In genomic region chr4:139556735-139557505, GRCh38 we compare ENCODE assay signal across 8 cellular contexts. TPM values are rescaled to one million over a fixed set of nuclear protein-coding genes. Genes with fewer than 3 reads are reported as not detected.
DNase-seq lines count a peak whose midpoint lies in the region; ATAC-seq and TF ChIP-seq lines count a peak whose summit lies in the region.

No MANE protein-coding gene starts in this region.

- TF ChIP-seq CTCF in HEK293 (tag by site-specific recombination; IDR thresholded peaks at IDR 0.05) = peak; percentile 43
- TF ChIP-seq CTCF in sigmoid colon (IDR thresholded peaks at IDR 0.05) = no peak

- no CpG with 5 or more reads among the region's 56 CpGs for WGBS in iPS DF 6.9 (ENCODE audit: insufficient coverage, insufficient read length)
- WGBS in sigmoid colon, 2 donors = 1% methylated on average over 56 of the region's 56 CpGs

- H3K27ac ChIP-seq in HEK293 (ENCODE audit: extremely low read depth, low read depth, low read length) (peak overlapping the region; percentile 95), iPS DF 6.9 (ENCODE audit: low read length) (no peak overlapping the region), sigmoid colon (peak overlapping the region; percentile 94 to 99 (median 97))

- H3K9me3 ChIP-seq in HEK293 (ENCODE audit: control insufficient read depth, insufficient read depth, low read depth, low read length) (no peaks in the 10 kb centered on the region), iPS DF 6.9 (ENCODE audit: control insufficient read depth, insufficient read depth, low read length) (no peaks in the 10 kb centered on the region), sigmoid colon (no peaks in the 10 kb centered on the region)

- POLR2A ChIA-PET in HEK293 (lab: Yijun Ruan, JAX) = interaction anchor here (0.6 to 1.7 kb wide), 7 partner anchors 10 to 104 kb away, joined by 3 to 4 read pairs (median 3); no protein-coding TSS in a partner anchor

- no peak for TF ChIP-seq POLR2A in sigmoid colon (IDR thresholded peaks at IDR 0.05)

- no peak for TF ChIP-seq EP300 in sigmoid colon (IDR thresholded peaks at IDR 0.05)

- CTCF ChIA-PET in HEK293 (lab: Yijun Ruan, JAX) = interaction anchor here (0.6 to 1.3 kb wide), 3 partner anchors 29 to 479 kb away, joined by 3 to 5 read pairs (median 3); no protein-coding TSS in a partner anchor

- peaks cover 21% of the 10 kb centered on the region for H3K4me1 ChIP-seq in HEK293 (ENCODE audit: control insufficient read depth, insufficient read depth, low read length)
- H3K4me1 ChIP-seq in iPS DF 6.9 (ENCODE audit: control insufficient read depth, insufficient read depth, low read length) = no peaks in the 10 kb centered on the region
- H3K4me1 ChIP-seq in sigmoid colon = peaks cover 0 to 71% (median 63%) of the 10 kb centered on the region in 4 donors

- no peak for ATAC-seq in HG03378 (IDR thresholded peaks at IDR 0.05; ENCODE audit: unreplicated experiment)

- H3K4me3 ChIP-seq in HEK293 (ENCODE audit: low read depth, low read length) = peak overlapping the region; percentile 82
- H3K4me3 ChIP-seq in iPS DF 6.9 (ENCODE audit: low read length) = peak overlapping the region; percentile 76
- peak overlapping the region; percentile 71 to 91 (median 88) for H3K4me3 ChIP-seq in sigmoid colon

- intact Hi-C loops in sigmoid colon (cut with DNase I) = loop anchor here (5.0 to 10.0 kb wide), 5 partner anchors 60 to 818 kb away; partner anchors contain the start of genes MAML3, NAA15, NDUFC1 and SCOC

- H3K27me3 ChIP-seq in iPS DF 6.9 (ENCODE audit: control insufficient read depth, insufficient read depth, low read length) = peaks cover 28% of the 10 kb centered on the region
- H3K27me3 ChIP-seq in sigmoid colon = no peaks in the 10 kb centered on the region

- H3K36me3 ChIP-seq in HEK293 (ENCODE audit: control insufficient read depth in 2 of 2, insufficient read depth in 1 of 2, low read length in 2 of 2) (no peaks in the 10 kb centered on the region), iPS DF 6.9 (ENCODE audit: control insufficient read depth, insufficient read depth, low read length) (no peaks in the 10 kb centered on the region), sigmoid colon (no peaks in the 10 kb centered on the region)

- peak; percentile 77 for DNase-seq in D341Med (ENCODE audit: low spot score)
- peak; percentile 66 for DNase-seq in NCI-H1436 treated with DMSO at 0.1 percent for 48 hours (lab: John Stamatoyannopoulos, UW)
- DNase-seq in T-helper 1 cell = peak; percentile 29 to 76 (median 50)
- DNase-seq in anterior cingulate cortex (lab: John Stamatoyannopoulos, UW) = peak in 55 of 58 donors; percentile 12 to 77 (median 51)
- no peak for DNase-seq in iPS DF 6.9 (ENCODE audit: low read depth, low spot score)
- peak; percentile 79 for DNase-seq in sigmoid colon

TF ChIP-seq in HEK293, 187 proteins besides CTCF, POLR2A, EP300 and RAD21 (continues in another document):
- TF ChIP-seq EGR2 (tag by site-specific recombination; IDR thresholded peaks at IDR 0.05; ENCODE audit: low read depth) (0 out of 2 replicates have a peak, but pooled peaks have one; percentile 6), ZNF776 (tag by site-specific recombination; IDR thresholded peaks at IDR 0.05; ENCODE audit: borderline replicate concordance) (no peak), GFI1B (tag by site-specific recombination; IDR thresholded peaks at IDR 0.05) (no peak), ZXDB (tag by site-specific recombination; IDR thresholded peaks at IDR 0.05) (0 out of 2 replicates have a peak, but pooled peaks have one; percentile 22), KLF7 (tag by site-specific recombination; IDR thresholded peaks at IDR 0.05; ENCODE audit: borderline replicate concordance) (no peak), ZNF585B (tag by site-specific recombination; IDR thresholded peaks at IDR 0.05) (no peak), ZBTB49 (tag by site-specific recombination; IDR thresholded peaks at IDR 0.05; ENCODE audit: low read depth) (no peak), ZNF175 (tag by site-specific recombination; IDR thresholded peaks at IDR 0.05) (no peak), OSR2 (tag by site-specific recombination; IDR thresholded peaks at IDR 0.05) (peak; percentile 97), KLF8 (tag by site-specific recombination; IDR thresholded peaks at IDR 0.05) (peak; percentile 71; the same call in 1 of the 2 replicates), ZNF768 (tag by site-specific recombination; IDR thresholded peaks at IDR 0.05) (no peak), ZNF335 (tag by site-specific recombination; conservative IDR thresholded peaks at IDR 0.05) (peak; percentile 87), ZNF146 (tag by site-specific recombination; IDR thresholded peaks at IDR 0.05) (no peak), ZBTB11 (tag by site-specific recombination; conservative IDR thresholded peaks at IDR 0.05; ENCODE audit: low read depth) (peak; percentile 71; the same call in 1 of the 2 replicates), ZNF670 (tag by site-specific recombination; IDR thresholded peaks at IDR 0.05; ENCODE audit: low read depth) (no peak), ZNF404 (tag by site-specific recombination; IDR thresholded peaks at IDR 0.05) (no peak), ZNF501 (tag by site-specific recombination; IDR thresholded peaks at IDR 0.05) (peak; percentile 0; the same call in 1 of the 2 replicates), INSM2 (tag by site-specific recombination; IDR thresholded peaks at IDR 0.05) (no peak), ZNF24 (tag by site-specific recombination; IDR thresholded peaks at IDR 0.05) (0 out of 2 replicates have a peak, but pooled peaks have one; percentile 34), SP7 (tag by site-specific recombination; IDR thresholded peaks at IDR 0.05) (peak; percentile 45; the same call in 1 of the 2 replicates), ZSCAN30 (tag by site-specific recombination; IDR thresholded peaks at IDR 0.05) (no peak), ZNF488 (tag by site-specific recombination; IDR thresholded peaks at IDR 0.05) (no peak)

RNA-seq across cellular contexts. Expression of gene SETD7, which starts 0.9 kb away (rescaled TPM):
- 100 to 1,000 TPM in 1 of 4 donors, 10 to 100 TPM in 3; 79.2 to 102 (median 82.7) TPM for total RNA-seq in sigmoid colon
- 10 to 100 TPM in 2 of 3 donors, 1 to 10 TPM in 1; 7.9 to 18.6 (median 14.8) TPM for polyA plus RNA-seq in sigmoid colon
